21 cellular contexts compared by ENCODE assay signal in genomic region chr5:143889986-143890385, GRCh38.
DNase-seq lines count a peak whose midpoint lies in the region; ATAC-seq and TF ChIP-seq lines count a peak whose summit lies in the region.
"Had no signal": no experiment of that assay in that cellular context is flagged by ENCODE, and none has a peak within 500 bp of the region (broad histone marks: within the 10 kb centered on the region; RNA-seq: fewer than 3 reads in every experiment).

No MANE protein-coding gene starts in this region.

- no peak for TF ChIP-seq CTCF in cardiac fibroblast (IDR thresholded peaks at IDR 0.05; ENCODE audit: low read depth, low read length)
- TF ChIP-seq CTCF in nephron (IDR thresholded peaks at IDR 0.05; ENCODE audit: unreplicated experiment in 3 of 3): no peak
- TF ChIP-seq CTCF in omental fat pad (IDR thresholded peaks at IDR 0.05): no peak

- DNase-seq in DMS 273 treated with DMSO at 0.1 percent for 48 hours (lab: John Stamatoyannopoulos, UW): peak; percentile 34
- peak; percentile 41 for DNase-seq in NCI-H1436 (lab: John Stamatoyannopoulos, UW)
- peak; percentile 19 to 74 for DNase-seq in cardiac fibroblast (ENCODE audit: low read depth in 2 of 2)
- no peak for DNase-seq in omental fat pad (ENCODE audit: low spot score)
- DNase-seq in amygdala (lab: John Stamatoyannopoulos, UW): no peak
- DNase-seq: activated CD4-positive, alpha-beta T cell treated with anti-CD3 and anti-CD28 coated beads for 4 hours; aorta; effector memory CD8-positive, alpha-beta T cell; GDM1; heart right ventricle; left colon; naive B cell; NCI-H226; retina; stimulated activated CD4-positive, alpha-beta T cell treated with anti-CD3 and anti-CD28 coated beads, Interleukin-2, amount 100 ng/mL, for 48 hours; uterus had no signal

- peaks cover 74% of the 10 kb centered on the region for H3K4me1 Mint-ChIP-seq in nephron
- H3K4me1 Mint-ChIP-seq: naive B cell had no signal

- ATAC-seq in GM18519 (IDR thresholded peaks at IDR 0.05; ENCODE audit: low FRiP score, unreplicated experiment): no peak
- ATAC-seq in omental fat pad (ENCODE audit: low FRiP score): no peak
- ATAC-seq in GM21717 (IDR thresholded peaks at IDR 0.05; ENCODE audit: unreplicated experiment): no peak
- ATAC-seq: effector memory CD8-positive, alpha-beta T cell; HCT116; heart right ventricle; left colon had no signal

- no peak overlapping the region for H3K4me3 ChIP-seq in cardiac fibroblast (replicated peaks in 1 of 2; ENCODE audit: low read depth in 2 of 2, low read length in 2 of 2)
- H3K4me3 ChIP-seq: heart right ventricle, uterus had no signal

- no peaks in the 10 kb centered on the region for H3K27me3 Mint-ChIP-seq in nephron (ENCODE audit: low read depth)

- peak overlapping the region in 2 of 3 experiments; percentile 29 to 59 for H3K27ac Mint-ChIP-seq in nephron
- H3K27ac Mint-ChIP-seq: activated T-helper 1 cell treated with anti-CD3 and anti-CD28 coated beads, Interleukin-12 subunit alpha, Interleukin-12 subunit beta, Interleukin-2, Interleukin-4 antibody, amounts not matched to agents 30 ng/mL and 10 ng/mL and 1 ng/mL, durations not matched to agents 14 hours and 24 hours and 36 hours; effector memory CD8-positive, alpha-beta T cell; naive B cell had no signal

- no peaks in the 10 kb centered on the region for H3K9me3 Mint-ChIP-seq in nephron
- H3K9me3 Mint-ChIP-seq: activated T-helper 1 cell treated with anti-CD3 and anti-CD28 coated beads, Interleukin-12 subunit alpha, Interleukin-12 subunit beta, Interleukin-2, Interleukin-4 antibody, amounts not matched to agents 30 ng/mL and 10 ng/mL and 1 ng/mL, durations not matched to agents 14 hours and 24 hours and 36 hours; effector memory CD8-positive, alpha-beta T cell; naive B cell had no signal

- H3K4me3 Mint-ChIP-seq in nephron: no peak overlapping the region
- H3K4me3 Mint-ChIP-seq: activated T-helper 1 cell treated with anti-CD3 and anti-CD28 coated beads, Interleukin-12 subunit alpha, Interleukin-12 subunit beta, Interleukin-2, Interleukin-4 antibody, amounts not matched to agents 30 ng/mL and 10 ng/mL and 1 ng/mL, durations not matched to agents 14 hours and 24 hours and 36 hours; effector memory CD8-positive, alpha-beta T cell; naive B cell had no signal

- no peaks in the 10 kb centered on the region for H3K36me3 Mint-ChIP-seq in nephron (ENCODE audit: low read depth)
- H3K36me3 Mint-ChIP-seq: naive B cell had no signal

Comparison
In these comparisons a context has a peak if more than half of its experiments do, and no peak if none do; other contexts are left out.
1. DNase-seq: peak in DMS 273 treated with DMSO at 0.1 percent for 48 hours (single experiment), NCI-H1436 (single experiment) and cardiac fibroblast (2 of 2); none in omental fat pad (single experiment) and amygdala (0 of 56).